ENCODE assay signal across 11 cellular contexts in genomic region chr7:67937717-67938191, GRCh38.
DNase-seq lines count a peak whose midpoint lies in the region; ATAC-seq and TF ChIP-seq lines count a peak whose summit lies in the region.
"Had no signal": no experiment of that assay in that cellular context is flagged by ENCODE, and none has a peak within 500 bp of the region (broad histone marks: within the 10 kb centered on the region; RNA-seq: fewer than 3 reads in every experiment).

No MANE protein-coding gene starts in this region.

- H3K4me3 Mint-ChIP-seq in endodermal cell = no peak overlapping the region

- no peaks in the 10 kb centered on the region for H3K27me3 ChIP-seq in endodermal cell (ENCODE audit: control insufficient read depth, insufficient read depth, low read length, poor library complexity, severe bottlenecking)

- H3K9me3 ChIP-seq in endodermal cell (ENCODE audit: control insufficient read depth, low read length) = no peaks in the 10 kb centered on the region

- no peaks in the 10 kb centered on the region for H3K4me1 ChIP-seq in endodermal cell (ENCODE audit: control insufficient read depth, insufficient read depth, low read length)

- ATAC-seq in HG03025 (IDR thresholded peaks at IDR 0.05; ENCODE audit: low FRiP score, unreplicated experiment) (no peak), GM21381 (IDR thresholded peaks at IDR 0.05; ENCODE audit: unreplicated experiment) (no peak)

- DNase-seq in A172 (ENCODE audit: low spot score) (peak; percentile 97), LoVo (ENCODE audit: low spot score) (peak; percentile 3), endodermal cell (no peak), mucosa of gallbladder (ENCODE audit: low spot score) (peak; percentile 64), NCI-H526 (lab: John Stamatoyannopoulos, UW) (no peak)
- no peak for DNase-seq in effector CD8-positive, alpha-beta T cell (lab: John Stamatoyannopoulos, UW)
- DNase-seq: activated gamma-delta T cell treated with Interleukin-2 at 50 U/mL for 16 hours; stimulated activated CD4-positive, alpha-beta T cell treated with anti-CD3 and anti-CD28 coated beads, Interleukin-4, amount 100 ng/mL, for 24 hours had no signal

- H3K4me3 ChIP-seq in endodermal cell (ENCODE audit: low read length) = no peak overlapping the region

- no peaks in the 10 kb centered on the region for H3K4me1 Mint-ChIP-seq in endodermal cell

- no peaks in the 10 kb centered on the region for H3K36me3 ChIP-seq in endodermal cell (ENCODE audit: control insufficient read depth, insufficient read depth, low read length)

- no peak for TF ChIP-seq CTCF in endodermal cell (conservative IDR thresholded peaks at IDR 0.05)

- H3K27ac ChIP-seq in endodermal cell (ENCODE audit: low read depth, low read length) = peak overlapping the region; percentile 78
- H3K27ac ChIP-seq: C4-2B had no signal

- H3K9ac ChIP-seq in endodermal cell (ENCODE audit: extremely low read depth, low read length, poor library complexity, severe bottlenecking) = no peak overlapping the region

- no peaks in the 10 kb centered on the region for H3K36me3 Mint-ChIP-seq in endodermal cell (ENCODE audit: low read depth)

- WGBS in endodermal cell (ENCODE audit: insufficient coverage in 1 of 2, insufficient read length in 1 of 2), 2 experiments = 65 to 74% methylated on average over 4 to 6 of the region's 6 CpGs

- no peaks in the 10 kb centered on the region for H3K9me3 Mint-ChIP-seq in endodermal cell

- no peak overlapping the region for H3K27ac Mint-ChIP-seq in endodermal cell

- H3K27me3 Mint-ChIP-seq in endodermal cell (ENCODE audit: insufficient read depth) = no peaks in the 10 kb centered on the region

Comparison
In these comparisons a context has a peak if more than half of its experiments do, and no peak if none do; other contexts are left out.
1. DNase-seq: peak in A172 (single experiment), LoVo (single experiment) and mucosa of gallbladder (single experiment); none in endodermal cell (single experiment), effector CD8-positive, alpha-beta T cell (single experiment) and NCI-H526 (0 of 2).